9 cellular contexts compared by ENCODE assay signal in genomic region chr12:106030210-106031175, GRCh38.
A peak's percentile ranks its signal among the peaks of the same experiment; 100 is the strongest.
DNase-seq lines count a peak whose midpoint lies in the region; ATAC-seq and TF ChIP-seq lines count a peak whose summit lies in the region.
"Had no signal": no experiment of that assay in that cellular context is flagged by ENCODE, and none has a peak within 500 bp of the region (broad histone marks: within the 10 kb centered on the region; RNA-seq: fewer than 3 reads in every experiment).

No MANE protein-coding gene starts in this region.

- H3K4me1 ChIP-seq in left lung: no peaks in the 10 kb centered on the region
- no peaks in the 10 kb centered on the region for H3K4me1 ChIP-seq in CD4-positive, alpha-beta memory T cell (ENCODE audit: insufficient read depth, low read length)

- 0 out of 2 replicates have a peak, but pooled peaks cover 4% of the 10 kb centered on the region for H3K9me3 Mint-ChIP-seq in WTC11
- H3K9me3 Mint-ChIP-seq in CD4-positive, alpha-beta memory T cell: peaks cover 0 to 2% (median 0%) of the 10 kb centered on the region in 8 donors

- peak overlapping the region in 1 of 2 donors; percentile 28 for H3K27ac ChIP-seq in left lung
- H3K27ac ChIP-seq in CD4-positive, alpha-beta memory T cell (ENCODE audit: low read depth, low read length): no peak overlapping the region
- H3K27ac ChIP-seq: VCaP had no signal

- H3K4me3 Mint-ChIP-seq in WTC11: no peak overlapping the region
- H3K4me3 Mint-ChIP-seq in CD4-positive, alpha-beta memory T cell: no peak overlapping the region

- no peaks in the 10 kb centered on the region for H3K36me3 Mint-ChIP-seq in WTC11
- H3K36me3 Mint-ChIP-seq in CD4-positive, alpha-beta memory T cell: no peaks in the 10 kb centered on the region

- H3K27ac Mint-ChIP-seq in WTC11: no peak overlapping the region
- H3K27ac Mint-ChIP-seq in CD4-positive, alpha-beta memory T cell: no peak overlapping the region

- no peaks in the 10 kb centered on the region for H3K27me3 ChIP-seq in left lung
- no peaks in the 10 kb centered on the region for H3K27me3 ChIP-seq in CD4-positive, alpha-beta memory T cell (ENCODE audit: insufficient read depth, low read length)

- no peaks in the 10 kb centered on the region for H3K9me3 ChIP-seq in left lung
- no peaks in the 10 kb centered on the region for H3K9me3 ChIP-seq in CD4-positive, alpha-beta memory T cell (ENCODE audit: control insufficient read depth in 1 of 2, low read length in 2 of 2)

- POLR2A ChIA-PET in WTC11 (lab: Charles Lee): no interaction called here
- POLR2A ChIA-PET in CD4-positive, alpha-beta memory T cell (lab: Charles Lee; ENCODE audit: partially characterized antibody): no interaction called here

- H3K27me3 Mint-ChIP-seq in WTC11 (ENCODE audit: low read depth): no peaks in the 10 kb centered on the region
- H3K27me3 Mint-ChIP-seq in CD4-positive, alpha-beta memory T cell: peaks cover 6 to 9% of the 10 kb centered on the region in 2 donors

- H3K4me1 Mint-ChIP-seq in WTC11: peaks cover 7% of the 10 kb centered on the region
- peaks cover 0 to 1% (median 0%) of the 10 kb centered on the region in 4 donors for H3K4me1 Mint-ChIP-seq in CD4-positive, alpha-beta memory T cell

- ATAC-seq in WTC11 (peak; percentile 47; the same call in 1 of the 2 replicates), left lung (peak; percentile 66), GM18907 (IDR thresholded peaks at IDR 0.05; ENCODE audit: unreplicated experiment) (no peak), GM21786 (IDR thresholded peaks at IDR 0.05; ENCODE audit: unreplicated experiment) (no peak)

- no peak overlapping the region for H3K4me3 ChIP-seq in left lung
- H3K4me3 ChIP-seq in CD4-positive, alpha-beta memory T cell (ENCODE audit: low read length in 2 of 2): no peak overlapping the region

- CTCF ChIA-PET in WTC11 (lab: Charles Lee): no interaction called here
- CTCF ChIA-PET in CD4-positive, alpha-beta memory T cell (lab: Charles Lee; ENCODE audit: partially characterized antibody): interaction anchor here (1.2 kb wide), 1 partner anchor 10 kb away, joined by 3 read pairs; no protein-coding TSS in a partner anchor

- intact Hi-C loops in left lung (cut with DNase I): no loop called here
- intact Hi-C loops in CD4-positive, alpha-beta memory T cell (cut with micrococcal nuclease): no loop called here

- H3K36me3 ChIP-seq in left lung: no peaks in the 10 kb centered on the region
- H3K36me3 ChIP-seq in CD4-positive, alpha-beta memory T cell (ENCODE audit: insufficient read depth, low read length): no peaks in the 10 kb centered on the region

- no peak for TF ChIP-seq CTCF in WTC11 (IDR thresholded peaks at IDR 0.05)
- no peak for TF ChIP-seq CTCF in left lung (IDR thresholded peaks at IDR 0.05)

- DNase-seq in COLO829 (ENCODE audit: low spot score) (peak; percentile 51), HS-5 (ENCODE audit: low read depth) (peak; percentile 82), WTC11 (ENCODE audit: low spot score) (no peak), left lung (no peak), NCI-H1436 (lab: John Stamatoyannopoulos, UW) (no peak)
- no peak for DNase-seq in CD4-positive, alpha-beta memory T cell

TF ChIP-seq in WTC11, 78 proteins besides CTCF, POLR2A, EP300 and RAD21:
- TF ChIP-seq GTF2I (CRISPR knock-in tag; conservative IDR thresholded peaks at IDR 0.05) (no peak), USF1 (CRISPR knock-in tag; IDR thresholded peaks at IDR 0.05) (no peak), NFYB (CRISPR knock-in tag; conservative IDR thresholded peaks at IDR 0.05; ENCODE audit: low read depth) (no peak)

Comparison
In these comparisons a context has a peak if more than half of its experiments do, and no peak if none do; other contexts are left out.
1. DNase-seq: peak in COLO829 (single experiment) and HS-5 (single experiment); none in WTC11 (single experiment), left lung (0 of 2), CD4-positive, alpha-beta memory T cell (0 of 5) and NCI-H1436 (single experiment).
2. ATAC-seq: peak in WTC11 (single experiment) and left lung (single experiment); none in GM18907 (single experiment) and GM21786 (single experiment).